In the genomic region with DNA sequence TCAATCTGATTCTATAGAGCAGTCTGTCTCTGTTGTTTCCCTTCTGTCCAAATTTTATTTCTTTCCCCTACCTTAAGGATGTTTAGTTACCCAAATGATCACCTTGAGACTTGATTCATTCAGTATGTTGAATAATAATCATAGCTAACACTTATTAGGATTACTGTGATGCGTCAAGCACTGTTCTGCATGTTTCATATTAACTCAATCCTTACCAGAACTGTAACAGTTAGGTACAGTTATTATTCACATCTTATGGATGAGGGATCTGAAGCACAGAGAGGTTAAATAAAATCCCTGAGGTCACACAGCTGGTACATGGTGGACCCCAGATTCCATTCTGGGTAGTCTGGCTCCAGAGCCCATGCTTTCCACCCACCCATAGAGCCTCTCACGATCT, we compare ENCODE assay signal across 2 cellular contexts.
TF ChIP-seq lines count a peak whose summit lies in the region.

No MANE protein-coding gene starts in this region.

TF ChIP-seq in SK-N-SH, 30 proteins besides CTCF, POLR2A, EP300 and RAD21 (continued from another document):
- TF ChIP-seq, protein P1, sequence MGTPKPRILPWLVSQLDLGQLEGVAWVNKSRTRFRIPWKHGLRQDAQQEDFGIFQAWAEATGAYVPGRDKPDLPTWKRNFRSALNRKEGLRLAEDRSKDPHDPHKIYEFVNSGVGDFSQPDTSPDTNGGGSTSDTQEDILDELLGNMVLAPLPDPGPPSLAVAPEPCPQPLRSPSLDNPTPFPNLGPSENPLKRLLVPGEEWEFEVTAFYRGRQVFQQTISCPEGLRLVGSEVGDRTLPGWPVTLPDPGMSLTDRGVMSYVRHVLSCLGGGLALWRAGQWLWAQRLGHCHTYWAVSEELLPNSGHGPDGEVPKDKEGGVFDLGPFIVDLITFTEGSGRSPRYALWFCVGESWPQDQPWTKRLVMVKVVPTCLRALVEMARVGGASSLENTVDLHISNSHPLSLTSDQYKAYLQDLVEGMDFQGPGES (IDR thresholded peaks at IDR 0.05; ENCODE audit: low read depth, low read length), result no peak
- TF ChIP-seq RXRA (IDR thresholded peaks at IDR 0.05; ENCODE audit: borderline replicate concordance, low read depth) (no peak), TAF1 (IDR thresholded peaks at IDR 0.05; ENCODE audit: borderline replicate concordance, low read depth, low read length) (no peak), NRF1 (IDR thresholded peaks at IDR 0.05; ENCODE audit: low read depth, low read length) (no peak), POLR2AphosphoS5 (IDR thresholded peaks at IDR 0.05; ENCODE audit: low read depth, low read length) (no peak), FOXJ3 (CRISPR knock-in tag; IDR thresholded peaks at IDR 0.05) (no peak), RCOR1 (IDR thresholded peaks at IDR 0.05; ENCODE audit: low read length) (no peak), JUND (IDR thresholded peaks at IDR 0.05) (no peak)

TF ChIP-seq in SK-N-SH treated with all-trans-retinoic acid at 6 μM for 48 hours, 23 proteins besides CTCF, POLR2A, EP300 and RAD21 (continued from another document):
- TF ChIP-seq, protein P2, sequence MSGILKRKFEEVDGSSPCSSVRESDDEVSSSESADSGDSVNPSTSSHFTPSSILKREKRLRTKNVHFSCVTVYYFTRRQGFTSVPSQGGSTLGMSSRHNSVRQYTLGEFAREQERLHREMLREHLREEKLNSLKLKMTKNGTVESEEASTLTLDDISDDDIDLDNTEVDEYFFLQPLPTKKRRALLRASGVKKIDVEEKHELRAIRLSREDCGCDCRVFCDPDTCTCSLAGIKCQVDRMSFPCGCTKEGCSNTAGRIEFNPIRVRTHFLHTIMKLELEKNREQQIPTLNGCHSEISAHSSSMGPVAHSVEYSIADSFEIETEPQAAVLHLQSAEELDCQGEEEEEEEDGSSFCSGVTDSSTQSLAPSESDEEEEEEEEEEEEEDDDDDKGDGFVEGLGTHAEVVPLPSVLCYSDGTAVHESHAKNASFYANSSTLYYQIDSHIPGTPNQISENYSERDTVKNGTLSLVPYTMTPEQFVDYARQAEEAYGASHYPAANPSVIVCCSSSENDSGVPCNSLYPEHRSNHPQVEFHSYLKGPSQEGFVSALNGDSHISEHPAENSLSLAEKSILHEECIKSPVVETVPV (CRISPR knock-in tag; IDR thresholded peaks at IDR 0.05), result no peak
- TF ChIP-seq ESRRG (CRISPR knock-in tag; IDR thresholded peaks at IDR 0.05) (no peak), OSR1 (CRISPR knock-in tag; IDR thresholded peaks at IDR 0.05) (no peak), ZC3H10 (CRISPR knock-in tag; IDR thresholded peaks at IDR 0.05) (no peak)
- TF ChIP-seq, protein P3, sequence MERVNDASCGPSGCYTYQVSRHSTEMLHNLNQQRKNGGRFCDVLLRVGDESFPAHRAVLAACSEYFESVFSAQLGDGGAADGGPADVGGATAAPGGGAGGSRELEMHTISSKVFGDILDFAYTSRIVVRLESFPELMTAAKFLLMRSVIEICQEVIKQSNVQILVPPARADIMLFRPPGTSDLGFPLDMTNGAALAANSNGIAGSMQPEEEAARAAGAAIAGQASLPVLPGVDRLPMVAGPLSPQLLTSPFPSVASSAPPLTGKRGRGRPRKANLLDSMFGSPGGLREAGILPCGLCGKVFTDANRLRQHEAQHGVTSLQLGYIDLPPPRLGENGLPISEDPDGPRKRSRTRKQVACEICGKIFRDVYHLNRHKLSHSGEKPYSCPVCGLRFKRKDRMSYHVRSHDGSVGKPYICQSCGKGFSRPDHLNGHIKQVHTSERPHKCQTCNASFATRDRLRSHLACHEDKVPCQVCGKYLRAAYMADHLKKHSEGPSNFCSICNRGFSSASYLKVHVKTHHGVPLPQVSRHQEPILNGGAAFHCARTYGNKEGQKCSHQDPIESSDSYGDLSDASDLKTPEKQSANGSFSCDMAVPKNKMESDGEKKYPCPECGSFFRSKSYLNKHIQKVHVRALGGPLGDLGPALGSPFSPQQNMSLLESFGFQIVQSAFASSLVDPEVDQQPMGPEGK (CRISPR knock-in tag; IDR thresholded peaks at IDR 0.05; ENCODE audit: borderline replicate concordance), result no peak
